2 cellular contexts compared by ENCODE assay signal in genomic region chr12:64255249-64255648, GRCh38.
TF ChIP-seq lines count a peak whose summit lies in the region.

No MANE protein-coding gene starts in this region.

TF ChIP-seq in IMR-90, 13 proteins besides CTCF, POLR2A, EP300 and RAD21:
- TF ChIP-seq CEBPB (IDR thresholded peaks at IDR 0.05; ENCODE audit: low read depth, low read length) (no peak), FOS (IDR thresholded peaks at IDR 0.05; ENCODE audit: low read depth, low read length) (no peak), ELK1 (IDR thresholded peaks at IDR 0.05; ENCODE audit: borderline replicate concordance, low read depth, low read length) (no peak), RCOR1 (IDR thresholded peaks at IDR 0.05; ENCODE audit: insufficient replicate concordance, low read length) (no peak), BHLHE40 (IDR thresholded peaks at IDR 0.05; ENCODE audit: low read depth, low read length) (no peak), SMC3 (IDR thresholded peaks at IDR 0.05; ENCODE audit: low read depth, low read length) (no peak), MAZ (IDR thresholded peaks at IDR 0.05; ENCODE audit: borderline replicate concordance, low read depth, low read length) (no peak), CHD1 (IDR thresholded peaks at IDR 0.05; ENCODE audit: low read depth, low read length) (no peak), USF2 (IDR thresholded peaks at IDR 0.05; ENCODE audit: low read depth, low read length) (no peak), RFX5 (IDR thresholded peaks at IDR 0.05; ENCODE audit: low read depth, low read length) (no peak), NFE2L2 (IDR thresholded peaks at IDR 0.05; ENCODE audit: low read depth, low read length) (no peak), MXI1 (IDR thresholded peaks at IDR 0.05; ENCODE audit: borderline replicate concordance, low read depth, low read length) (no peak), MAFK (IDR thresholded peaks at IDR 0.05; ENCODE audit: low read depth, low read length) (no peak)

TF ChIP-seq in K562, 482 proteins besides CTCF, POLR2A, EP300 and RAD21:
- TF ChIP-seq FOXP1 (CRISPR knock-in tag; IDR thresholded peaks at IDR 0.05) (no peak), SNAPC5 (CRISPR knock-in tag; IDR thresholded peaks at IDR 0.05) (no peak), BRCA1 (IDR thresholded peaks at IDR 0.05) (no peak), BRCA1 (CRISPR knock-in tag; IDR thresholded peaks at IDR 0.05) (no peak), POU5F1 (IDR thresholded peaks at IDR 0.05; ENCODE audit: borderline replicate concordance, low read depth, low read length, partially characterized antibody) (no peak), MECOM (CRISPR knock-in tag; IDR thresholded peaks at IDR 0.05) (no peak), PBX2 (CRISPR knock-in tag; IDR thresholded peaks at IDR 0.05; ENCODE audit: low read depth) (no peak), PBX2 (tag; conservative IDR thresholded peaks at IDR 0.05; ENCODE audit: low read depth) (peak; percentile 55), NFXL1 (CRISPR knock-in tag; IDR thresholded peaks at IDR 0.05) (no peak), E2F5 (CRISPR knock-in tag; IDR thresholded peaks at IDR 0.05) (no peak), ZNF143 (CRISPR knock-in tag; IDR thresholded peaks at IDR 0.05) (no peak), NFYB (IDR thresholded peaks at IDR 0.05; ENCODE audit: extremely low read depth, insufficient read length) (no peak), USF2 (CRISPR knock-in tag; IDR thresholded peaks at IDR 0.05) (no peak), TEAD2 (tag; IDR thresholded peaks at IDR 0.05) (no peak), RBBP5 (IDR thresholded peaks at IDR 0.05; ENCODE audit: borderline replicate concordance, insufficient read depth, low read length, poor library complexity, severe bottlenecking) (no peak), NFIC (IDR thresholded peaks at IDR 0.05) (peak; percentile 69; the same call in 1 of the 2 replicates), CEBPZ (IDR thresholded peaks at IDR 0.05; ENCODE audit: borderline replicate concordance, low read depth, low read length) (no peak), XRCC3 (IDR thresholded peaks at IDR 0.05) (no peak), CBFA2T3 (IDR thresholded peaks at IDR 0.05) (peak; percentile 36; the same call in 1 of the 2 replicates), HDAC3 (IDR thresholded peaks at IDR 0.05; ENCODE audit: borderline replicate concordance, partially characterized antibody) (no peak), MAFF (IDR thresholded peaks at IDR 0.05; ENCODE audit: low read length) (peak; percentile 17; the same call in 1 of the 2 replicates), SMAD1 (IDR thresholded peaks at IDR 0.05; ENCODE audit: low read depth, low read length, partially characterized antibody) (no peak), C11orf30 (IDR thresholded peaks at IDR 0.05; ENCODE audit: low read depth) (peak; percentile 49; the same call in 1 of the 2 replicates), MEIS2 (IDR thresholded peaks at IDR 0.05; ENCODE audit: partially characterized antibody) (peak; percentile 25), NR2C1 (IDR thresholded peaks at IDR 0.05) (no peak), NR2C1 (tag; IDR thresholded peaks at IDR 0.05) (no peak), MAFK (IDR thresholded peaks at IDR 0.05; ENCODE audit: low read length) (peak; percentile 24; the same call in 1 of the 2 replicates), U2AF2 (optimal IDR thresholded peaks at IDR 0.05; ENCODE audit: low read depth, low read length) (no peak), SRSF3 (IDR thresholded peaks at IDR 0.05; ENCODE audit: insufficient read depth, low read length) (no peak), NFE2 (IDR thresholded peaks at IDR 0.05; ENCODE audit: low read depth) (peak; percentile 54; the same call in 1 of the 2 replicates), HINFP (tag; conservative IDR thresholded peaks at IDR 0.05; ENCODE audit: low read depth) (no peak), ZNF175 (CRISPR knock-in tag; IDR thresholded peaks at IDR 0.05; ENCODE audit: low read depth) (no peak), NR0B1 (IDR thresholded peaks at IDR 0.05; ENCODE audit: partially characterized antibody) (no peak), MAFG (tag; conservative IDR thresholded peaks at IDR 0.05) (no peak)
